ENCODE assay signal across 12 cellular contexts in genomic region chr20:24677626-24678328, GRCh38.
"Had no signal": no experiment of that assay in that cellular context is flagged by ENCODE, and none has a peak within 500 bp of the region (broad histone marks: within the 10 kb centered on the region; RNA-seq: fewer than 3 reads in every experiment).

No MANE protein-coding gene starts in this region.

- ATAC-seq: body of pancreas; stimulated activated effector memory CD8-positive, alpha-beta T cell treated with anti-CD3 and anti-CD28 coated beads, Interleukin-12 subunit alpha, Interleukin-12 subunit beta, amount 100 ng/mL, for 72 hours had no signal

- H3K27me3 ChIP-seq: body of pancreas, thyroid gland had no signal

- H3K9me3 ChIP-seq: body of pancreas, thyroid gland had no signal

- H3K4me1 ChIP-seq: body of pancreas had no signal

- H3K4me3 ChIP-seq: body of pancreas, thyroid gland had no signal

- DNase-seq: activated CD4-positive, alpha-beta T cell treated with anti-CD3 and anti-CD28 coated beads, Interleukin-2, amount 50 U/mL, for 4 hours; activated CD4-positive, CD25-positive, alpha-beta regulatory T cell treated with anti-CD3 and anti-CD28 coated beads, Interleukin-2, amount 50 U/mL, for 72 hours; activated T-cell treated with anti-CD3 and anti-CD28 coated beads, Interleukin-2, amount 50 U/mL, for 1 hour; body of pancreas; cortex of kidney; effector CD4-positive, alpha-beta T cell; foreskin fibroblast; hypothalamus; stimulated activated CD4-positive, alpha-beta T cell treated with anti-CD3 and anti-CD28 coated beads, Interleukin-12 subunit alpha, Interleukin-12 subunit beta, amount 100 ng/mL, for 4 hours; stimulated activated CD4-positive, alpha-beta T cell treated with anti-CD3 and anti-CD28 coated beads, Interleukin-2, amount 100 ng/mL, for 24 hours; thyroid gland had no signal

- H3K36me3 ChIP-seq: thyroid gland had no signal

- H3K27ac ChIP-seq: body of pancreas, thyroid gland had no signal
